In the genomic region with DNA sequence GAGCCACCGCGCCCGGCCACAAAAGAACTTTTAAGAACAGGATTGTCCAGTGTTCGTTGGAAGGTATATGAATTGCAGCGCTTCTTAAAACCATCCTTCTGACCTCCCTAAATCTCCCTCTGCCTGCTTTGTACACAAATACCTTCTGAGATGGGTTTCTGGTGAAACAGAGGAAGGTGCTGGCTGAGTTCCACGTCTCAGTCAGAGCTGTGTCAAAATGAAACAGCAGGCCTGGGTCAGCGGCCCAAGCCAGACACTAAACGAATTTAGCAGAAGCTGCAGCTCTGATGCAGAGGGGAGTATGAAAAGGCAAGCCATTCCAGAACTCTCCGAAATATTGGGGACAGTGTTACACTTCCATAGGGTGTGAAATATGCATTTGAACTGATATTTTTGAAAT, we compare ENCODE assay signal across 14 cellular contexts. TPM values are rescaled to one million over a fixed set of nuclear protein-coding genes. Genes with fewer than 3 reads are reported as not detected.
DNase-seq lines count a peak whose midpoint lies in the region; ATAC-seq and TF ChIP-seq lines count a peak whose summit lies in the region.
"Had no signal": no experiment of that assay in that cellular context is flagged by ENCODE, and none has a peak within 500 bp of the region (broad histone marks: within the 10 kb centered on the region; RNA-seq: fewer than 3 reads in every experiment).

No MANE protein-coding gene starts in this region.

- no peak overlapping the region for H3K27ac ChIP-seq in CD4-positive, alpha-beta T cell (ENCODE audit: low read depth, low read length)
- no peak overlapping the region for H3K27ac ChIP-seq in CD8-positive, alpha-beta T cell (ENCODE audit: low read depth, low read length)
- H3K27ac ChIP-seq: psoas muscle had no signal

- H3K9me3 ChIP-seq in CD4-positive, alpha-beta T cell (ENCODE audit: control insufficient read depth, low read length) = no peaks in the 10 kb centered on the region
- no peaks in the 10 kb centered on the region for H3K9me3 ChIP-seq in mucosa of descending colon
- H3K9me3 ChIP-seq in CD8-positive, alpha-beta T cell (ENCODE audit: low read length) = no peaks in the 10 kb centered on the region
- H3K9me3 ChIP-seq: psoas muscle, SK-N-SH had no signal

- POLR2A ChIA-PET in CD4-positive, alpha-beta T cell (lab: Charles Lee) = no interaction called here
- POLR2A ChIA-PET in CD8-positive, alpha-beta T cell (lab: Charles Lee) = no interaction called here

- H3K27me3 Mint-ChIP-seq in CD4-positive, alpha-beta T cell = no peaks in the 10 kb centered on the region
- no peaks in the 10 kb centered on the region for H3K27me3 Mint-ChIP-seq in CD8-positive, alpha-beta T cell (ENCODE audit: low read depth)

- H3K36me3 ChIP-seq in mucosa of descending colon (ENCODE audit: low read depth) = no peaks in the 10 kb centered on the region
- H3K36me3 ChIP-seq in CD8-positive, alpha-beta T cell (ENCODE audit: insufficient read depth, low read length) = no peaks in the 10 kb centered on the region

- no peak overlapping the region for H3K4me3 Mint-ChIP-seq in CD4-positive, alpha-beta T cell
- H3K4me3 Mint-ChIP-seq in CD8-positive, alpha-beta T cell = no peak overlapping the region
- H3K4me3 Mint-ChIP-seq: CD4-positive, alpha-beta memory T cell had no signal

- CTCF ChIA-PET in CD4-positive, alpha-beta T cell (lab: Charles Lee) = interaction anchor here (0.6 kb wide), 1 partner anchor 27 kb away, joined by 4 read pairs; no protein-coding TSS in a partner anchor
- CTCF ChIA-PET in CD8-positive, alpha-beta T cell (lab: Charles Lee) = interaction anchor here (2.0 kb wide), 1 partner anchor 32 kb away, joined by 4 read pairs; no protein-coding TSS in a partner anchor

- intact Hi-C loops in CD4-positive, alpha-beta T cell (cut with DNase I, micrococcal nuclease) = no loop called here
- intact Hi-C loops in mucosa of descending colon (cut with DNase I, micrococcal nuclease) = no loop called here
- intact Hi-C loops in CD8-positive, alpha-beta T cell (cut with DNase I, micrococcal nuclease) = no loop called here

- H3K4me1 ChIP-seq in mucosa of descending colon (ENCODE audit: low read depth) = no peaks in the 10 kb centered on the region
- peaks cover 22% of the 10 kb centered on the region for H3K4me1 ChIP-seq in CD8-positive, alpha-beta T cell (ENCODE audit: insufficient read depth, low read length)

- H3K4me1 Mint-ChIP-seq in CD4-positive, alpha-beta T cell (ENCODE audit: low read depth) = peaks cover 25% of the 10 kb centered on the region
- H3K4me1 Mint-ChIP-seq in CD8-positive, alpha-beta T cell (ENCODE audit: low read depth) = peaks cover 29% of the 10 kb centered on the region

- H3K27me3 ChIP-seq in CD4-positive, alpha-beta T cell (ENCODE audit: control insufficient read depth, insufficient read depth, low read length) = no peaks in the 10 kb centered on the region
- H3K27me3 ChIP-seq in CD8-positive, alpha-beta T cell (ENCODE audit: insufficient read depth, low read length) = no peaks in the 10 kb centered on the region

- no peak for DNase-seq in CD4-positive, alpha-beta T cell
- DNase-seq in GM19240 (ENCODE audit: insufficient read length, low spot score) = peak; percentile 73
- DNase-seq in cerebellum (ENCODE audit: low spot score) = peak; percentile 21
- DNase-seq in NCI-H446 treated with DMSO at 0.1 percent for 48 hours (lab: John Stamatoyannopoulos, UW) = no peak
- DNase-seq in mucosa of descending colon = no peak
- no peak for DNase-seq in CD8-positive, alpha-beta T cell
- DNase-seq: CD4-positive, alpha-beta memory T cell; effector CD4-positive, alpha-beta T cell; psoas muscle; SK-N-SH had no signal

- H3K4me3 ChIP-seq in mucosa of descending colon = no peak overlapping the region
- H3K4me3 ChIP-seq in CD8-positive, alpha-beta T cell (ENCODE audit: low read depth, low read length) = no peak overlapping the region
- H3K4me3 ChIP-seq: psoas muscle had no signal

- H3K9me3 Mint-ChIP-seq in CD4-positive, alpha-beta T cell = no peaks in the 10 kb centered on the region
- H3K9me3 Mint-ChIP-seq in CD8-positive, alpha-beta T cell = no peaks in the 10 kb centered on the region
- H3K9me3 Mint-ChIP-seq: CD4-positive, alpha-beta memory T cell had no signal

- no peak for TF ChIP-seq CTCF in CD4-positive, alpha-beta T cell (IDR thresholded peaks at IDR 0.05)
- TF ChIP-seq CTCF in mucosa of descending colon (IDR thresholded peaks at IDR 0.05) = no peak
- no peak for TF ChIP-seq CTCF in CD8-positive, alpha-beta T cell (IDR thresholded peaks at IDR 0.05)

- ATAC-seq in CD4-positive, alpha-beta T cell (ENCODE audit: poor library complexity) = no peak
- peak; percentile 66 for ATAC-seq in HG03045 (IDR thresholded peaks at IDR 0.05; ENCODE audit: unreplicated experiment)
- no peak for ATAC-seq in HG02970 (IDR thresholded peaks at IDR 0.05; ENCODE audit: low FRiP score, unreplicated experiment)
- no peak for ATAC-seq in mucosa of descending colon
- ATAC-seq in CD8-positive, alpha-beta T cell = no peak

- H3K27ac Mint-ChIP-seq in CD4-positive, alpha-beta T cell = peak overlapping the region; percentile 33
- no peak overlapping the region for H3K27ac Mint-ChIP-seq in CD8-positive, alpha-beta T cell

- no peaks in the 10 kb centered on the region for H3K36me3 Mint-ChIP-seq in CD4-positive, alpha-beta T cell (ENCODE audit: low read depth)
- H3K36me3 Mint-ChIP-seq in CD8-positive, alpha-beta T cell = no peaks in the 10 kb centered on the region
- H3K36me3 Mint-ChIP-seq: CD4-positive, alpha-beta memory T cell had no signal

RNA-seq across cellular contexts. Expression of a gene that starts 37.8 kb away (rescaled TPM):
- total RNA-seq in CD4-positive, alpha-beta T cell = not detected
- total RNA-seq in cerebellum (18.1 TPM), mucosa of descending colon (1 to 10 TPM in 2 of 3 donors, under 1 TPM in 1; 0.47 to 3.7 (median 1.1) TPM)
- not detected for total RNA-seq in CD8-positive, alpha-beta T cell
- total RNA-seq: CD4-positive, alpha-beta memory T cell; H4; M059J had no signal

RNA-seq across cellular contexts. Expression of a gene that starts 49.8 kb away (rescaled TPM):
- total RNA-seq in CD4-positive, alpha-beta T cell = 10 to 100 TPM; 10.9 to 12.0 TPM
- total RNA-seq in cerebellum (90.7 TPM), mucosa of descending colon (10 to 100 TPM; 39.8 to 45.0 (median 44.2) TPM)
- 10 to 100 TPM; 10.2 to 12.6 TPM for total RNA-seq in CD8-positive, alpha-beta T cell

Comparison
In these comparisons a context has a peak if more than half of its experiments do, and no peak if none do; other contexts are left out.
1. DNase-seq: peak in GM19240 (single experiment) and cerebellum (single experiment); none in CD4-positive, alpha-beta T cell (0 of 10), NCI-H446 treated with DMSO at 0.1 percent for 48 hours (single experiment), mucosa of descending colon (0 of 3) and CD8-positive, alpha-beta T cell (0 of 7).